ENCODE assay signal across 8 cellular contexts in genomic region chr3:183636221-183637105, GRCh38. TPM values are rescaled to one million over a fixed set of nuclear protein-coding genes. Genes with fewer than 3 reads are reported as not detected.
A peak's percentile ranks its signal among the peaks of the same experiment; 100 is the strongest.
DNase-seq lines count a peak whose midpoint lies in the region; ATAC-seq lines count a peak whose summit lies in the region.

No MANE protein-coding gene starts in this region.

- no peak overlapping the region for H2BK12ac ChIP-seq in mesenchymal stem cell (ENCODE audit: low read length in 2 of 2)

- peak overlapping the region in 1 of 2 experiments; percentile 81 for H3K14ac ChIP-seq in mesenchymal stem cell (ENCODE audit: low read length in 2 of 2)

- peak overlapping the region; percentile 64 for H4K8ac ChIP-seq in mesenchymal stem cell (ENCODE audit: low read length)

- peak overlapping the region; percentile 70 to 90 for H3K18ac ChIP-seq in mesenchymal stem cell (ENCODE audit: low read depth in 1 of 2, low read length in 2 of 2)

- peak overlapping the region; percentile 73 for H2BK5ac ChIP-seq in mesenchymal stem cell (ENCODE audit: low read depth, low read length, poor library complexity, severe bottlenecking)

- peak overlapping the region; percentile 87 to 97 for H3K4ac ChIP-seq in mesenchymal stem cell (ENCODE audit: low read depth in 1 of 2, low read length in 2 of 2)

- WGBS in mesenchymal stem cell, result under 1% methylated on average over 79 of the region's 84 CpGs

- DNase-seq in Caki2 (ENCODE audit: low read depth) (peak; percentile 98), HUDEP-2 (lab: John Stamatoyannopoulos, UW; ENCODE audit: unreplicated experiment in 76 of 76) (peak; percentile 16 to 96 (median 89)), NOMO-1 treated with dmso at 0.1 percent for 144 hours (lab: John Stamatoyannopoulos, UW; ENCODE audit: unreplicated experiment) (peak; percentile 100), mesenchymal stem cell (peak; percentile 97)
- DNase-seq in activated CD8-positive, alpha-beta memory T cell treated with anti-CD3 and anti-CD28 coated beads, Interleukin-2, amount 50 U/mL, for 1 hour (ENCODE audit: extremely low read depth), result peak; percentile 72
- peak; percentile 85 for DNase-seq in stimulated activated CD8-positive, alpha-beta memory T cell treated with anti-CD3 and anti-CD28 coated beads, Interleukin-12 subunit alpha, Interleukin-12 subunit beta, amount 100 ng/mL, for 24 hours (ENCODE audit: extremely low read depth)

- H3K4me2 ChIP-seq in mesenchymal stem cell (ENCODE audit: low read length, poor library complexity, severe bottlenecking), result peak overlapping the region; percentile 83

- H4K91ac ChIP-seq in mesenchymal stem cell (ENCODE audit: low read length), result no peak overlapping the region

- peak overlapping the region; percentile 94 for H2AFZ ChIP-seq in mesenchymal stem cell (ENCODE audit: low read depth, low read length)

- H3K79me1 ChIP-seq in mesenchymal stem cell (replicated peaks; ENCODE audit: low read length, poor library complexity, severe bottlenecking), result peaks cover 6% of the 10 kb centered on the region

- H3K9ac ChIP-seq in endocrine pancreas (ENCODE audit: control insufficient read depth, insufficient read depth, low read length) (peak overlapping the region; percentile 69), mesenchymal stem cell (ENCODE audit: low read length) (peak overlapping the region; percentile 94)

- H2BK15ac ChIP-seq in mesenchymal stem cell (ENCODE audit: low read depth, poor library complexity, severe bottlenecking), result peak overlapping the region; percentile 28

- H2BK120ac ChIP-seq in mesenchymal stem cell (ENCODE audit: low read depth, low read length), result peak overlapping the region; percentile 61

- H3K4me1 ChIP-seq in endocrine pancreas (ENCODE audit: control insufficient read depth, insufficient read depth, low read length) (no peaks in the 10 kb centered on the region), mesenchymal stem cell (ENCODE audit: control insufficient read depth, insufficient read depth, low read depth, low read length) (peaks cover 2% of the 10 kb centered on the region)

- in situ Hi-C loops in Caki2 (cut with HindIII; ENCODE audit: low pct_unique_long_range_greater_than_20kb, low sequenced_read_pairs), result no loop called here

- peak overlapping the region; percentile 81 for H3K4me3 ChIP-seq in endocrine pancreas (ENCODE audit: control insufficient read depth, insufficient read depth, low read length)
- H3K4me3 ChIP-seq in mesenchymal stem cell (ENCODE audit: insufficient read depth in 1 of 2, low read depth in 1 of 2, low read length in 2 of 2), result peak overlapping the region; percentile 91 to 96

- H2AK5ac ChIP-seq in mesenchymal stem cell (ENCODE audit: low read length, severe bottlenecking), result no peak overlapping the region

- H3K9me3 ChIP-seq in endocrine pancreas (ENCODE audit: control insufficient read depth, low read length) (no peaks in the 10 kb centered on the region), mesenchymal stem cell (ENCODE audit: control insufficient read depth, low read length) (no peaks in the 10 kb centered on the region)

- H3K23ac ChIP-seq in mesenchymal stem cell (ENCODE audit: low read length in 2 of 2), result no peak overlapping the region

- peak overlapping the region; percentile 85 for H3K27ac ChIP-seq in mesenchymal stem cell (ENCODE audit: low read length, poor library complexity, severe bottlenecking)

- ATAC-seq in GM21390 (IDR thresholded peaks at IDR 0.05; ENCODE audit: unreplicated experiment), result peak; percentile 83

- no peaks in the 10 kb centered on the region for H3K36me3 ChIP-seq in endocrine pancreas (ENCODE audit: control insufficient read depth, insufficient read depth, low read length)
- H3K36me3 ChIP-seq in mesenchymal stem cell (ENCODE audit: control insufficient read depth in 1 of 2, insufficient read depth in 2 of 2, low read depth in 1 of 2, low read length in 2 of 2), result peaks cover 0 to 3% of the 10 kb centered on the region in 2 experiments

- H3K27me3 ChIP-seq in endocrine pancreas (ENCODE audit: control insufficient read depth, insufficient read depth, low read length) (no peaks in the 10 kb centered on the region), mesenchymal stem cell (ENCODE audit: control insufficient read depth in 1 of 2, insufficient read depth in 1 of 2, low read length in 2 of 2) (no peaks in the 10 kb centered on the region)

RNA-seq across cellular contexts. Expression of gene KLHL24, which starts 1.0 kb away (rescaled TPM):
- 16.3 and 34.1 TPM in 2 replicates for total RNA-seq in Caki2 (2014; rRNA removed; shearing (Covaris generic); ENCODE audit: low replicate concordance)
- polyA plus RNA-seq in mesenchymal stem cell (2013, experiment 1 of 2), result 27.0 TPM
- polyA plus RNA-seq in mesenchymal stem cell (2013, experiment 2 of 2), result 24.3 TPM

Comparison
In these comparisons a context has a peak if more than half of its experiments do, and no peak if none do; other contexts are left out.
1. Peak in every context shown above with its lines: DNase-seq, ATAC-seq, H3K4me3 ChIP-seq and H3K27ac ChIP-seq.